ENCODE assay signal across 8 cellular contexts in the genomic region with DNA sequence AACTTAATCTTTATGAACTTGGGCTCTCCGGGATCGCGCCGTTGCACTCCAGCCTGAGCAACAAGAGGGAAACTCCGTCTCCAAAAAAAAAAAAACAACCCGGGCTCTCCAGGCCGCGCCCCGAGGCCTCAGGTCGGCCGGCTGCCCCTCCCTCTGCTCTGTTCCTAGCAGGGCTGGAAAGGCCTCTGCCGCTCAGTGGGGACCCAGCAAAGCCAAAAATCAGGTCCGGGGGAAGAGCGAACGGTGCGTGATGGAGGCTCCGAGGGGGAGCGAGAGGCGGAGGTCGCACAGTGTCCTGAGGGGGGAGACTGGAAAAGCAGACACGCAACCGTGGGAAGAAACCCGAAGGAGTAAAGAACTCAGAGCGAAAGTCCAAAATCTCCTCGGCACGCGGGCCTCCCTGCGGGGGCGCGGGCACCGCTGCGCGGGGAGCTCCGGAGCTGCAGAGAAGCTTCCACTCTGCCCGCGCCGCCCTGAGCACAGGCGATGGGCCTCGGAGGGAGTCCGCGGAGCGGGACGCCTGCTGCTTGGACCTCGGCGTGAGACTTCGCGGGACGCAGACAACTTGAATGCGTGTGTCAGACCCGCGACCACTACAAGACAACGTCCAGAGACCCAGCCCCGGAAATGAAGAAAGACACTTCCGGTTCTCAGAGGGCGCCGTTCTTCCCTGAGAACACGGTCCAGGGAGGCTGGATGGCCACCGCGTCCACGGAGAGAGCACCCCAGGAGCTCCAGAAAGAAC.
DNase-seq lines count a peak whose midpoint lies in the region; ATAC-seq and TF ChIP-seq lines count a peak whose summit lies in the region.

No MANE protein-coding gene starts in this region.

- H3K36me3 ChIP-seq in mucosa of stomach (ENCODE audit: control insufficient read depth, insufficient read depth, low read length), result no peaks in the 10 kb centered on the region

- H3K9ac ChIP-seq in mucosa of stomach (ENCODE audit: low read length), result peak overlapping the region; percentile 28

- TF ChIP-seq CTCF in AG10803 (conservative IDR thresholded peaks at IDR 0.05; ENCODE audit: low read length), result no peak

- no peaks in the 10 kb centered on the region for H3K9me3 ChIP-seq in mucosa of stomach (ENCODE audit: control insufficient read depth, low read length)

- H3K4me3 ChIP-seq in AG10803 (ENCODE audit: low read length), result peak overlapping the region; percentile 56
- no peak overlapping the region for H3K4me3 ChIP-seq in mucosa of stomach (ENCODE audit: low read length)

- ATAC-seq in GM21528 (IDR thresholded peaks at IDR 0.05; ENCODE audit: low FRiP score, unreplicated experiment) (no peak), HG03565 (IDR thresholded peaks at IDR 0.05; ENCODE audit: unreplicated experiment) (no peak)

- DNase-seq in AG10803 (ENCODE audit: low read depth) (no peak), NCI-H2227 (lab: John Stamatoyannopoulos, UW; ENCODE audit: unreplicated experiment) (peak; percentile 44), ecto neural progenitor cell (ENCODE audit: low spot score) (peak; percentile 60), ureter (ENCODE audit: low spot score) (peak; percentile 40), NCI-H526 treated with DMSO at 0.1 percent for 48 hours (lab: John Stamatoyannopoulos, UW) (no peak)

- H3K27me3 ChIP-seq in mucosa of stomach (ENCODE audit: control insufficient read depth, insufficient read depth, low read length), result no peaks in the 10 kb centered on the region

- no peaks in the 10 kb centered on the region for H3K4me1 ChIP-seq in mucosa of stomach (ENCODE audit: control insufficient read depth, insufficient read depth, low read length)

Comparison
In these comparisons a context has a peak if more than half of its experiments do, and no peak if none do; other contexts are left out.
1. DNase-seq: peak in NCI-H2227 (single experiment), ecto neural progenitor cell (single experiment) and ureter (single experiment); none in AG10803 (single experiment) and NCI-H526 treated with DMSO at 0.1 percent for 48 hours (single experiment).